Comparison of ENCODE assay signal across 8 cellular contexts in genomic region chr1:181100015-181100905, GRCh38. TPM values are rescaled to one million over a fixed set of nuclear protein-coding genes. Genes with fewer than 3 reads are reported as not detected.
DNase-seq lines count a peak whose midpoint lies in the region; TF ChIP-seq lines count a peak whose summit lies in the region.
"Had no signal": no experiment of that assay in that cellular context is flagged by ENCODE, and none has a peak within 500 bp of the region (broad histone marks: within the 10 kb centered on the region; RNA-seq: fewer than 3 reads in every experiment).

No MANE protein-coding gene starts in this region.

- no peaks in the 10 kb centered on the region for H3K9me3 ChIP-seq in SJSA1 (replicated peaks)

- H3K27me3 Mint-ChIP-seq in chondrocyte (ENCODE audit: low read depth) = no peaks in the 10 kb centered on the region

- DNase-seq in GM20000 (ENCODE audit: low spot score) = peak; percentile 48
- peak; percentile 52 to 73 for DNase-seq in SJSA1 (ENCODE audit: low read depth in 1 of 2, low spot score in 2 of 2)
- DNase-seq in chondrocyte (ENCODE audit: low spot score) = no peak
- peak; percentile 25 to 46 for DNase-seq in stimulated activated CD4-positive, alpha-beta T cell treated with anti-CD3 and anti-CD28 coated beads, Interleukin-1b, Interleukin-23, amount 100 ng/mL, for 4 hours (ENCODE audit: low read depth in 2 of 2)
- no peak for DNase-seq in HPDE6-E6E7 (ENCODE audit: extremely low spot score)
- no peak for DNase-seq in HT-29 (ENCODE audit: low spot score)
- no peak for DNase-seq in KG1 (lab: John Stamatoyannopoulos, UW)
- DNase-seq: NCI-H1436 treated with DMSO at 0.1 percent for 48 hours had no signal

- peak overlapping the region; percentile 75 for H3K27ac ChIP-seq in SJSA1

- H3K36me3 ChIP-seq in SJSA1 = peaks cover 5% of the 10 kb centered on the region; the same call in 1 of the 2 replicates

- H3K27ac Mint-ChIP-seq in chondrocyte (ENCODE audit: unreplicated experiment) = peak overlapping the region; percentile 87

- H3K4me1 Mint-ChIP-seq in chondrocyte (ENCODE audit: low read depth) = peaks cover 90% of the 10 kb centered on the region

- H3K9me3 Mint-ChIP-seq in chondrocyte (ENCODE audit: low read depth) = no peaks in the 10 kb centered on the region

- H3K27me3 ChIP-seq in SJSA1 (replicated peaks) = no peaks in the 10 kb centered on the region

- H3K36me3 Mint-ChIP-seq in chondrocyte (ENCODE audit: low read depth) = no peaks in the 10 kb centered on the region

- peaks cover 90% of the 10 kb centered on the region for H3K4me1 ChIP-seq in SJSA1 (replicated peaks)

- no peak overlapping the region for H3K4me3 Mint-ChIP-seq in chondrocyte (ENCODE audit: unreplicated experiment)

- TF ChIP-seq CTCF in GM20000 (IDR thresholded peaks at IDR 0.05; ENCODE audit: extremely low read depth, missing control alignments) (no peak), chondrocyte (IDR thresholded peaks at IDR 0.05) (no peak)

- H3K4me3 ChIP-seq in SJSA1 = no peak overlapping the region

RNA-seq across cellular contexts. Expression of gene IER5, which starts 11.8 kb away (rescaled TPM):
- total RNA-seq in SJSA1 (2014; rRNA removed; shearing (Covaris generic)) = 67.6 and 76.5 TPM in 2 replicates
- total RNA-seq in chondrocyte = 15.6 to 23.6 TPM (median 16.6 TPM) in 3 replicates
- total RNA-seq in HT-29 (2014; rRNA removed; shearing (Covaris generic)) = 53.3 and 53.7 TPM in 2 replicates

Comparison
In these comparisons a context has a peak if more than half of its experiments do, and no peak if none do; other contexts are left out.
1. DNase-seq: peak in GM20000 (single experiment), SJSA1 (2 of 2) and stimulated activated CD4-positive, alpha-beta T cell treated with anti-CD3 and anti-CD28 coated beads, Interleukin-1b, Interleukin-23, amount 100 ng/mL, for 4 hours (2 of 2); none in chondrocyte (single experiment), HPDE6-E6E7 (single experiment), HT-29 (single experiment) and KG1 (single experiment).